In genomic region chr11:7894251-7894650, GRCh38 we compare ENCODE assay signal across 18 cellular contexts. TPM values are rescaled to one million over a fixed set of nuclear protein-coding genes. Genes with fewer than 3 reads are reported as not detected.
DNase-seq lines count a peak whose midpoint lies in the region; ATAC-seq, FAIRE-seq and TF ChIP-seq lines count a peak whose summit lies in the region.
"Had no signal": no experiment of that assay in that cellular context is flagged by ENCODE, and none has a peak within 500 bp of the region (broad histone marks: within the 10 kb centered on the region; RNA-seq: fewer than 3 reads in every experiment).

No MANE protein-coding gene starts in this region.

- H3K27ac ChIP-seq in BLaER1 (peak overlapping the region; percentile 99), astrocyte (ENCODE audit: low read depth, low read length) (no peak overlapping the region), osteoblast (ENCODE audit: low read depth, low read length) (no peak overlapping the region), left ventricle myocardium inferior (replicated peaks) (no peak overlapping the region)
- H3K27ac ChIP-seq: PC-9 had no signal

- H3K79me2 ChIP-seq in astrocyte (ENCODE audit: insufficient read depth, low read length) (no peaks in the 10 kb centered on the region), osteoblast (ENCODE audit: insufficient read depth, low read length) (no peaks in the 10 kb centered on the region)

- peak overlapping the region; percentile 97 for H3K4me2 ChIP-seq in BLaER1
- H3K4me2 ChIP-seq in astrocyte (ENCODE audit: low read length) = no peak overlapping the region
- no peak overlapping the region for H3K4me2 ChIP-seq in osteoblast (ENCODE audit: insufficient read depth, low read length)
- H3K4me2 ChIP-seq: PC-9 had no signal

- POLR2A ChIA-PET in activated CD4-positive, alpha-beta memory T cell treated with anti-CD3 and anti-CD28 coated beads, Interleukin-2, amount 10 ng/mL, durations not matched to agents 7 days and 5 days (lab: Charles Lee) = no interaction called here

- H3K4me1 Mint-ChIP-seq in astrocyte (ENCODE audit: low read depth, unreplicated experiment) = peaks cover 25% of the 10 kb centered on the region
- H3K4me1 Mint-ChIP-seq in activated CD4-positive, alpha-beta memory T cell treated with anti-CD3 and anti-CD28 coated beads, Interleukin-2, amount 10 ng/mL, durations not matched to agents 7 days and 5 days = peaks cover 8% of the 10 kb centered on the region

- no peak overlapping the region for H3K9ac ChIP-seq in BLaER1
- H3K9ac ChIP-seq in astrocyte (ENCODE audit: low read length) = no peak overlapping the region

- no peak for FAIRE-seq in astrocyte (lab: Jason Lieb, UNC)
- FAIRE-seq: A204.1, GM12892 had no signal

- DNase-seq in astrocyte (ENCODE audit: low read depth) (no peak), left lobe of liver (ENCODE audit: low spot score) (peak; percentile 60), osteoblast (ENCODE audit: insufficient read length, low spot score, missing footprints) (no peak), DMS 273 treated with DMSO at 0.1 percent for 48 hours (lab: John Stamatoyannopoulos, UW) (no peak), left ventricle myocardium inferior (no peak)
- DNase-seq in activated CD4-positive, alpha-beta memory T cell treated with anti-CD3 and anti-CD28 coated beads, Interleukin-2, amount 10 ng/mL, durations not matched to agents 7 days and 5 days = no peak
- DNase-seq in stimulated activated CD8-positive, alpha-beta memory T cell treated with anti-CD3 and anti-CD28 coated beads, Interleukin-4, amount 100 ng/mL, for 48 hours = no peak
- DNase-seq: C1 segment of cervical spinal cord, Kasumi-1, MM.1S, NCI-H1092 treated with DMSO at 0.1 percent for 48 hours, NCI-H510A treated with DMSO at 0.1 percent for 48 hours, NCI-H82, PC-9 had no signal

- no peaks in the 10 kb centered on the region for H4K20me1 ChIP-seq in BLaER1
- no peaks in the 10 kb centered on the region for H4K20me1 ChIP-seq in astrocyte (ENCODE audit: insufficient read depth, low read length)
- no peaks in the 10 kb centered on the region for H4K20me1 ChIP-seq in osteoblast (ENCODE audit: insufficient read depth, low read length)

- peaks cover 3% of the 10 kb centered on the region for H3K9me3 Mint-ChIP-seq in astrocyte (ENCODE audit: unreplicated experiment)
- no peaks in the 10 kb centered on the region for H3K9me3 Mint-ChIP-seq in activated CD4-positive, alpha-beta memory T cell treated with anti-CD3 and anti-CD28 coated beads, Interleukin-2, amount 10 ng/mL, durations not matched to agents 7 days and 5 days

- CTCF ChIA-PET in activated CD4-positive, alpha-beta memory T cell treated with anti-CD3 and anti-CD28 coated beads, Interleukin-2, amount 10 ng/mL, durations not matched to agents 7 days and 5 days (lab: Charles Lee) = interaction anchor here (1.3 to 5.0 kb wide), 4 partner anchors 17 to 205 kb away, joined by 3 to 60 read pairs (median 4); partner anchors contain the start of gene EIF3F

- H3K9me3 ChIP-seq in BLaER1 = peaks cover 16% of the 10 kb centered on the region
- no peaks in the 10 kb centered on the region for H3K9me3 ChIP-seq in astrocyte (ENCODE audit: insufficient read depth, low read depth, low read length)
- H3K9me3 ChIP-seq in osteoblast (ENCODE audit: low read depth, low read length) = no peaks in the 10 kb centered on the region
- H3K9me3 ChIP-seq in left ventricle myocardium inferior (replicated peaks) = no peaks in the 10 kb centered on the region

- H3K27me3 Mint-ChIP-seq in astrocyte (ENCODE audit: low read depth, unreplicated experiment) = no peaks in the 10 kb centered on the region
- H3K27me3 Mint-ChIP-seq in activated CD4-positive, alpha-beta memory T cell treated with anti-CD3 and anti-CD28 coated beads, Interleukin-2, amount 10 ng/mL, durations not matched to agents 7 days and 5 days = peaks cover 7% of the 10 kb centered on the region

- H3K4me3 ChIP-seq in BLaER1 (no peak overlapping the region), astrocyte (ENCODE audit: insufficient read depth, low read depth, low read length) (no peak overlapping the region), osteoblast (ENCODE audit: insufficient read depth, low read length) (no peak overlapping the region), left ventricle myocardium inferior (no peak overlapping the region)
- H3K4me3 ChIP-seq: PC-9 had no signal

- peak; percentile 48 for ATAC-seq in left lobe of liver

- no peak overlapping the region for H3K4me3 Mint-ChIP-seq in astrocyte (ENCODE audit: unreplicated experiment)
- no peak overlapping the region for H3K4me3 Mint-ChIP-seq in activated CD4-positive, alpha-beta memory T cell treated with anti-CD3 and anti-CD28 coated beads, Interleukin-2, amount 10 ng/mL, durations not matched to agents 7 days and 5 days

- intact Hi-C loops in left ventricle myocardium inferior (cut with micrococcal nuclease) = loop anchor here (2.0 kb wide), 1 partner anchor 93 kb away; the partner anchor contains the start of gene EIF3F

- no peak overlapping the region for H2AFZ ChIP-seq in astrocyte (ENCODE audit: low read depth, low read length)
- peak overlapping the region; percentile 24 for H2AFZ ChIP-seq in osteoblast (ENCODE audit: low read length)
- H2AFZ ChIP-seq: PC-9 had no signal

- H3K36me3 ChIP-seq in BLaER1 (no peaks in the 10 kb centered on the region), astrocyte (ENCODE audit: insufficient read depth, low read length) (no peaks in the 10 kb centered on the region), osteoblast (ENCODE audit: insufficient read depth, low read length) (no peaks in the 10 kb centered on the region), left ventricle myocardium inferior (no peaks in the 10 kb centered on the region)

- H3K27ac Mint-ChIP-seq in astrocyte (ENCODE audit: unreplicated experiment) = peak overlapping the region; percentile 34
- H3K27ac Mint-ChIP-seq in activated CD4-positive, alpha-beta memory T cell treated with anti-CD3 and anti-CD28 coated beads, Interleukin-2, amount 10 ng/mL, durations not matched to agents 7 days and 5 days = no peak overlapping the region

- TF ChIP-seq CTCF in astrocyte (IDR thresholded peaks at IDR 0.05; ENCODE audit: insufficient read depth, low read depth, low read length) (no peak), osteoblast (IDR thresholded peaks at IDR 0.05; ENCODE audit: extremely low read depth, low read depth, low read length) (no peak), left ventricle myocardium inferior (IDR thresholded peaks at IDR 0.05; ENCODE audit: borderline replicate concordance) (no peak)

- H3K36me3 Mint-ChIP-seq in astrocyte (ENCODE audit: low read depth, unreplicated experiment) = peaks cover 7% of the 10 kb centered on the region
- no peaks in the 10 kb centered on the region for H3K36me3 Mint-ChIP-seq in activated CD4-positive, alpha-beta memory T cell treated with anti-CD3 and anti-CD28 coated beads, Interleukin-2, amount 10 ng/mL, durations not matched to agents 7 days and 5 days (ENCODE audit: low read depth)

- H3K4me1 ChIP-seq in BLaER1 (peaks cover 39% of the 10 kb centered on the region), astrocyte (ENCODE audit: insufficient read depth, low read length) (no peaks in the 10 kb centered on the region), osteoblast (ENCODE audit: insufficient read depth, low read length) (peaks cover 31% of the 10 kb centered on the region), left ventricle myocardium inferior (peaks cover 6% of the 10 kb centered on the region)

- H3K27me3 ChIP-seq in BLaER1 = no peaks in the 10 kb centered on the region
- H3K27me3 ChIP-seq in astrocyte (ENCODE audit: insufficient read depth, low read length) = no peaks in the 10 kb centered on the region
- no peaks in the 10 kb centered on the region for H3K27me3 ChIP-seq in osteoblast (ENCODE audit: insufficient read depth, low read length)
- H3K27me3 ChIP-seq in left ventricle myocardium inferior (ENCODE audit: low read depth) = no peaks in the 10 kb centered on the region

RNA-seq across cellular contexts. Expression of gene OR10A6, which starts 36.8 kb away (rescaled TPM):
- total RNA-seq in astrocyte (0.07 TPM in 1 of 2 replicates, not detected in the other), left lobe of liver (not detected), osteoblast (under 0.01 and 0.29 TPM in 2 replicates), left ventricle myocardium inferior (not detected)
- not detected for total RNA-seq in activated CD4-positive, alpha-beta memory T cell treated with anti-CD3 and anti-CD28 coated beads, Interleukin-2, amount 10 ng/mL, durations not matched to agents 7 days and 5 days
- total RNA-seq: H4, PC-9 had no signal

RNA-seq across cellular contexts. Expression of gene OR10A3, which starts 47.3 kb away (rescaled TPM):
- total RNA-seq in astrocyte (not detected in 2 replicates), left lobe of liver (not detected), osteoblast (under 0.01 TPM in 2 replicates), left ventricle myocardium inferior (not detected)
- not detected for total RNA-seq in activated CD4-positive, alpha-beta memory T cell treated with anti-CD3 and anti-CD28 coated beads, Interleukin-2, amount 10 ng/mL, durations not matched to agents 7 days and 5 days
- total RNA-seq: H4, PC-9 had no signal
